ENCODE assay signal across 1 cellular context in the genomic region with DNA sequence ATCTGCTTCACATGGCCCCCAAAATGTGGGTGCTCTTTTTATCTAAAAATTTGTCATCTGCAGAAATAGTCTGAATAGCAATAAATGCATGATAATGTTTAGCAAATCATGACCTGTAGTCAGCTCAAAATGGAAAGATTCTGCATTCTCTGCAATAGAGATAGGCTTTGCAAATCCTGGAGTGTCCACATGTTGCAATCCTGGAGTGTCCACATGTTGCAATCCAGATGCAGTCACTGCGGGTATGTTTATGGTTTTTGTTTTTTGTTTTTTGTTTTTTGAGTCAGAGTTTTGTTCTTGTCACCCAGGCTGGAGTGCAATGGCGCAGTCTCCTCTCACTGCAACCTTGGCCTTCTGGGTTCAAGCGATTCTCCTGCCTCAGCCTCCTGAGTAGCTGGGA.
TF ChIP-seq lines count a peak whose summit lies in the region.

No MANE protein-coding gene starts in this region.

TF ChIP-seq in K562, 482 proteins besides CTCF, POLR2A, EP300 and RAD21 (continued from another document):
- TF ChIP-seq ZFP36 (IDR thresholded peaks at IDR 0.05; ENCODE audit: low read depth, low read length, partially characterized antibody) (no peak), FOXA3 (CRISPR knock-in tag; conservative IDR thresholded peaks at IDR 0.05 in 1 of 2, IDR thresholded peaks at IDR 0.05 in 1 of 2) (no peak), CEBPG (CRISPR knock-in tag; IDR thresholded peaks at IDR 0.05) (peak; percentile 60; the same call in 1 of the 2 replicates), CEBPG (tag; conservative IDR thresholded peaks at IDR 0.05 in 1 of 2, IDR thresholded peaks at IDR 0.05 in 1 of 2) (peak; percentile 64 to 65)
- TF ChIP-seq, protein P1, sequence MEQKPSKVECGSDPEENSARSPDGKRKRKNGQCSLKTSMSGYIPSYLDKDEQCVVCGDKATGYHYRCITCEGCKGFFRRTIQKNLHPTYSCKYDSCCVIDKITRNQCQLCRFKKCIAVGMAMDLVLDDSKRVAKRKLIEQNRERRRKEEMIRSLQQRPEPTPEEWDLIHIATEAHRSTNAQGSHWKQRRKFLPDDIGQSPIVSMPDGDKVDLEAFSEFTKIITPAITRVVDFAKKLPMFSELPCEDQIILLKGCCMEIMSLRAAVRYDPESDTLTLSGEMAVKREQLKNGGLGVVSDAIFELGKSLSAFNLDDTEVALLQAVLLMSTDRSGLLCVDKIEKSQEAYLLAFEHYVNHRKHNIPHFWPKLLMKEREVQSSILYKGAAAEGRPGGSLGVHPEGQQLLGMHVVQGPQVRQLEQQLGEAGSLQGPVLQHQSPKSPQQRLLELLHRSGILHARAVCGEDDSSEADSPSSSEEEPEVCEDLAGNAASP (IDR thresholded peaks at IDR 0.05) = no peak
- TF ChIP-seq, protein P2, sequence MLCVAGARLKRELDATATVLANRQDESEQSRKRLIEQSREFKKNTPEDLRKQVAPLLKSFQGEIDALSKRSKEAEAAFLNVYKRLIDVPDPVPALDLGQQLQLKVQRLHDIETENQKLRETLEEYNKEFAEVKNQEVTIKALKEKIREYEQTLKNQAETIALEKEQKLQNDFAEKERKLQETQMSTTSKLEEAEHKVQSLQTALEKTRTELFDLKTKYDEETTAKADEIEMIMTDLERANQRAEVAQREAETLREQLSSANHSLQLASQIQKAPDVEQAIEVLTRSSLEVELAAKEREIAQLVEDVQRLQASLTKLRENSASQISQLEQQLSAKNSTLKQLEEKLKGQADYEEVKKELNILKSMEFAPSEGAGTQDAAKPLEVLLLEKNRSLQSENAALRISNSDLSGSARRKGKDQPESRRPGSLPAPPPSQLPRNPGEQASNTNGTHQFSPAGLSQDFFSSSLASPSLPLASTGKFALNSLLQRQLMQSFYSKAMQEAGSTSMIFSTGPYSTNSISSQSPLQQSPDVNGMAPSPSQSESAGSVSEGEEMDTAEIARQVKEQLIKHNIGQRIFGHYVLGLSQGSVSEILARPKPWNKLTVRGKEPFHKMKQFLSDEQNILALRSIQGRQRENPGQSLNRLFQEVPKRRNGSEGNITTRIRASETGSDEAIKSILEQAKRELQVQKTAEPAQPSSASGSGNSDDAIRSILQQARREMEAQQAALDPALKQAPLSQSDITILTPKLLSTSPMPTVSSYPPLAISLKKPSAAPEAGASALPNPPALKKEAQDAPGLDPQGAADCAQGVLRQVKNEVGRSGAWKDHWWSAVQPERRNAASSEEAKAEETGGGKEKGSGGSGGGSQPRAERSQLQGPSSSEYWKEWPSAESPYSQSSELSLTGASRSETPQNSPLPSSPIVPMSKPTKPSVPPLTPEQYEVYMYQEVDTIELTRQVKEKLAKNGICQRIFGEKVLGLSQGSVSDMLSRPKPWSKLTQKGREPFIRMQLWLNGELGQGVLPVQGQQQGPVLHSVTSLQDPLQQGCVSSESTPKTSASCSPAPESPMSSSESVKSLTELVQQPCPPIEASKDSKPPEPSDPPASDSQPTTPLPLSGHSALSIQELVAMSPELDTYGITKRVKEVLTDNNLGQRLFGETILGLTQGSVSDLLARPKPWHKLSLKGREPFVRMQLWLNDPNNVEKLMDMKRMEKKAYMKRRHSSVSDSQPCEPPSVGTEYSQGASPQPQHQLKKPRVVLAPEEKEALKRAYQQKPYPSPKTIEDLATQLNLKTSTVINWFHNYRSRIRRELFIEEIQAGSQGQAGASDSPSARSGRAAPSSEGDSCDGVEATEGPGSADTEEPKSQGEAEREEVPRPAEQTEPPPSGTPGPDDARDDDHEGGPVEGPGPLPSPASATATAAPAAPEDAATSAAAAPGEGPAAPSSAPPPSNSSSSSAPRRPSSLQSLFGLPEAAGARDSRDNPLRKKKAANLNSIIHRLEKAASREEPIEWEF (CRISPR knock-in tag; IDR thresholded peaks at IDR 0.05) = no peak
